In genomic region chr13:79187917-79188699, GRCh38 we compare ENCODE assay signal across 21 cellular contexts.
A peak's percentile ranks its signal among the peaks of the same experiment; 100 is the strongest.
DNase-seq lines count a peak whose midpoint lies in the region; ATAC-seq and TF ChIP-seq lines count a peak whose summit lies in the region.
"Had no signal": no experiment of that assay in that cellular context is flagged by ENCODE, and none has a peak within 500 bp of the region (broad histone marks: within the 10 kb centered on the region; RNA-seq: fewer than 3 reads in every experiment).

No MANE protein-coding gene starts in this region.

- no peak for TF ChIP-seq CTCF in hepatocyte (IDR thresholded peaks at IDR 0.05; ENCODE audit: poor library complexity)

- H3K27ac ChIP-seq in hepatocyte = no peak overlapping the region
- H3K27ac ChIP-seq: tibial artery had no signal

- no peaks in the 10 kb centered on the region for H3K27me3 ChIP-seq in hepatocyte
- H3K27me3 ChIP-seq in MG63 = no peaks in the 10 kb centered on the region
- H3K27me3 ChIP-seq: tibial artery had no signal

- DNase-seq in NCI-H146 treated with DMSO at 0.1 percent for 48 hours (lab: John Stamatoyannopoulos, UW; ENCODE audit: unreplicated experiment) (peak; percentile 17), myocyte (ENCODE audit: low read depth) (peak; percentile 0), HT-29 (ENCODE audit: low spot score) (no peak), hepatocyte (ENCODE audit: low spot score) (no peak), MG63 (no peak)
- DNase-seq: activated CD4-positive, alpha-beta T cell treated with anti-CD3 and anti-CD28 coated beads for 1 hour; activated CD8-positive, alpha-beta memory T cell treated with anti-CD3 and anti-CD28 coated beads, Interleukin-2, amount 10 ng/mL, durations not matched to agents 7 days and 5 days; activated naive CD8-positive, alpha-beta T cell treated with anti-CD3 and anti-CD28 coated beads for 36 hours; KBM-7; NCI-H1048; NCI-H446; occipital lobe; retina; RPMI8226; stimulated activated CD4-positive, alpha-beta T cell treated with anti-CD3 and anti-CD28 coated beads, Interleukin-12 subunit alpha, Interleukin-12 subunit beta, amount 100 ng/mL, for 4 hours; T-helper 9 cell; tibial artery had no signal

- H3K36me3 ChIP-seq in hepatocyte (replicated peaks; ENCODE audit: insufficient read depth, low read depth) (no peaks in the 10 kb centered on the region), MG63 (no peaks in the 10 kb centered on the region)
- H3K36me3 ChIP-seq: tibial artery had no signal

- H3K9me3 ChIP-seq in hepatocyte (ENCODE audit: low read depth) (no peaks in the 10 kb centered on the region), MG63 (no peaks in the 10 kb centered on the region)
- H3K9me3 ChIP-seq: tibial artery had no signal

- no peaks in the 10 kb centered on the region for H3K79me2 ChIP-seq in hepatocyte

- H4K20me1 ChIP-seq in hepatocyte (ENCODE audit: insufficient read depth, poor library complexity, severe bottlenecking) = no peaks in the 10 kb centered on the region

- H3K4me2 ChIP-seq in hepatocyte = no peak overlapping the region

- H3K9me2 ChIP-seq in hepatocyte (replicated peaks; ENCODE audit: insufficient read depth) = no peaks in the 10 kb centered on the region

- no peak overlapping the region for H2AFZ ChIP-seq in hepatocyte

- WGBS in hepatocyte (ENCODE audit: low lambda C conversion rate, missing lambda C conversion rate) = 92% methylated on average over 3 of the region's 3 CpGs

- ATAC-seq in GM18861 (IDR thresholded peaks at IDR 0.05; ENCODE audit: unreplicated experiment) = peak; percentile 30
- peak; percentile 33 for ATAC-seq in GM21723 (IDR thresholded peaks at IDR 0.05; ENCODE audit: unreplicated experiment)
- ATAC-seq: activated CD8-positive, alpha-beta memory T cell treated with anti-CD3 and anti-CD28 coated beads, Interleukin-2, amount 10 ng/mL, durations not matched to agents 7 days and 5 days; HCT116; SK-N-SH treated with all-trans-retinoic acid at 6 μM for 48 hours had no signal

- H3K4me3 ChIP-seq in hepatocyte (no peak overlapping the region), MG63 (no peak overlapping the region)
- H3K4me3 ChIP-seq: tibial artery had no signal

- H3K4me1 ChIP-seq in hepatocyte (ENCODE audit: insufficient read depth) = no peaks in the 10 kb centered on the region
- H3K4me1 ChIP-seq: tibial artery had no signal

Comparison
In these comparisons a context has a peak if more than half of its experiments do, and no peak if none do; other contexts are left out.
1. DNase-seq: peak in NCI-H146 treated with DMSO at 0.1 percent for 48 hours (single experiment) and myocyte (single experiment); none in HT-29 (single experiment), hepatocyte (single experiment) and MG63 (single experiment).